Comparison of ENCODE assay signal across 8 cellular contexts in the genomic region with DNA sequence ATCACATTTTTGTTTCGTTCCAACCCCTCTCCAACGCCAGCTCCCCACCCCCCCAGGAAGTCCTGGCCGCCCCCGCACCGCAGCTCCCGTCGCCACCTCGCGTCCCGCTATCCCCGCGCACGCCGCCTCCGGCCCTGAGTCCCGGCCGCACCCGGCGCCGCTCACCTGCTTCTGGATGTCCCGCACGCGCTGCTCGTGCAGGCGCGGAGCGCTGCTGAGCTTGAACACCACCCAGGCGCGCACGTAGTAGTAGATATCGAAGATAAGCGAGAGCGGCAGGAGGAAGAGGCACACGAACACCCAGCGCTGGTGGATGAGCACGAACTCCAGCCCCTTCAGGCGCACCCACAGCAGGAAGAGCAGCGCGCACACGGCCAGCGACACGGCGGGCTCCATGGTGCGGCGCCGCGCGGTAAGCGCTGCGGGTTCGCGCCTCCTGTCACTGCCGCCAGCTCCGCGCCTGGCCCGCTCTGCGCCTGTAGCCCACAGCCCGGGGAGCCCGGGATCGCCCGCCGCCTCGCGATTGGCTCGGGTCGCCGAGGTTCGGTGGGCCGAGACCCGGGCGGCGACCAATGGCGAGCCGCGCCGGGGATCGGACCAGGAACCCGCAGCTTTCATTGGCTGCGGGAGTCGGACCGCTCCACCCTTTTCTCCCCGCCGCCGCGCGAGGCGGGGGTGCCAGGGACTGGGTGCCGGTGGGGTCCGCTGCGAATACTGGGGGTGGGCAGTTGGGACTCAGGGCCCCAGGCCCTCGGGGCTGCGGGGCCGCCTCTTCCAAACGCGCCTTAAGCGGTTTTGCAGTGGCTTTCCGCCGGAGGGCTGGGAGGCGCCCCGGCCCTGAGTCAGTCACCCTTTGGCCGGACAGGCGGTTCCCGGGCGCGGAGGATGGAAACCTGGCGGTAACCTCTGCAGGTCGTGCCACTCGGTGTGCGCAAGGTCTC. TPM values are rescaled to one million over a fixed set of nuclear protein-coding genes. Genes with fewer than 3 reads are reported as not detected.
A peak's percentile ranks its signal among the peaks of the same experiment; 100 is the strongest.
DNase-seq lines count a peak whose midpoint lies in the region; ATAC-seq and TF ChIP-seq lines count a peak whose summit lies in the region.

A gene with protein sequence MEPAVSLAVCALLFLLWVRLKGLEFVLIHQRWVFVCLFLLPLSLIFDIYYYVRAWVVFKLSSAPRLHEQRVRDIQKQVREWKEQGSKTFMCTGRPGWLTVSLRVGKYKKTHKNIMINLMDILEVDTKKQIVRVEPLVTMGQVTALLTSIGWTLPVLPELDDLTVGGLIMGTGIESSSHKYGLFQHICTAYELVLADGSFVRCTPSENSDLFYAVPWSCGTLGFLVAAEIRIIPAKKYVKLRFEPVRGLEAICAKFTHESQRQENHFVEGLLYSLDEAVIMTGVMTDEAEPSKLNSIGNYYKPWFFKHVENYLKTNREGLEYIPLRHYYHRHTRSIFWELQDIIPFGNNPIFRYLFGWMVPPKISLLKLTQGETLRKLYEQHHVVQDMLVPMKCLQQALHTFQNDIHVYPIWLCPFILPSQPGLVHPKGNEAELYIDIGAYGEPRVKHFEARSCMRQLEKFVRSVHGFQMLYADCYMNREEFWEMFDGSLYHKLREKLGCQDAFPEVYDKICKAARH (minus strand): TSS at position 472 of the 941 bp plus-strand sequence. CDS start 76 bp downstream, at position 396.

- peak within 1 kb of the TSS; percentile 89 for H3K27ac Mint-ChIP-seq in chondrocyte (ENCODE audit: unreplicated experiment)

- peaks cover 54% of the 10 kb centered on the region for H3K4me1 Mint-ChIP-seq in chondrocyte (ENCODE audit: low read depth)

- DNase-seq in AG04449 (ENCODE audit: low read depth, low spot score) = no peak
- peak; percentile 88 for DNase-seq in NCI-H226
- peak; percentile 56 for DNase-seq in activated CD4-positive, alpha-beta T cell treated with anti-CD3 and anti-CD28 coated beads for 1 hour
- no peak for DNase-seq in chondrocyte (ENCODE audit: low spot score)
- peak; percentile 78 for DNase-seq in kidney glomerular epithelial cell (lab: John Stamatoyannopoulos, UW)
- peak; percentile 34 to 78 (median 60) for DNase-seq in stimulated activated CD4-positive, alpha-beta T cell treated with anti-CD3 and anti-CD28 coated beads, Interleukin-1b, Interleukin-23, amount 100 ng/mL, for 24 hours (ENCODE audit: low read depth in 4 of 4, low spot score in 1 of 4)

- POLR2A ChIA-PET in AG04449 (lab: Yijun Ruan, JAX) = interaction anchor here (1.0 to 1.7 kb wide), 4 partner anchors 11 to 48 kb away, joined by 3 to 7 read pairs (median 4); no protein-coding TSS in a partner anchor

- H3K4me3 Mint-ChIP-seq in chondrocyte (ENCODE audit: unreplicated experiment) = peak within 1 kb of the TSS; percentile 95

- H3K9me3 Mint-ChIP-seq in chondrocyte (ENCODE audit: low read depth) = no peaks in the 10 kb centered on the region

- H3K27me3 Mint-ChIP-seq in chondrocyte (ENCODE audit: low read depth) = no peaks in the 10 kb centered on the region

- ATAC-seq in GM18868 (IDR thresholded peaks at IDR 0.05; ENCODE audit: unreplicated experiment) = peak; percentile 90
- peak; percentile 90 for ATAC-seq in HG03103 (IDR thresholded peaks at IDR 0.05; ENCODE audit: low read depth, unreplicated experiment)

- TF ChIP-seq CTCF in AG04449 (IDR thresholded peaks at IDR 0.05; ENCODE audit: insufficient read depth, low read length, missing control alignments) = no peak
- no peak for TF ChIP-seq CTCF in chondrocyte (IDR thresholded peaks at IDR 0.05)

- CTCF ChIA-PET in AG04449 (lab: Yijun Ruan, JAX) = interaction anchor here (0.6 to 2.7 kb wide), 11 partner anchors 10 to 135 kb away, joined by 3 to 17 read pairs (median 4); no protein-coding TSS in a partner anchor

- peaks cover 6% of the 10 kb centered on the region for H3K36me3 Mint-ChIP-seq in chondrocyte (ENCODE audit: low read depth)

- peak within 1 kb of the TSS; percentile 90 for H3K4me3 ChIP-seq in AG04449 (ENCODE audit: low read depth, low read length)

RNA-seq across cellular contexts. Expression of the gene that starts here (rescaled TPM):
- total RNA-seq in chondrocyte = 120 to 129 TPM (median 124 TPM) in 3 replicates

Comparison
In these comparisons a context has a peak if more than half of its experiments do, and no peak if none do; other contexts are left out.
1. DNase-seq: peak in NCI-H226 (single experiment), activated CD4-positive, alpha-beta T cell treated with anti-CD3 and anti-CD28 coated beads for 1 hour (single experiment), kidney glomerular epithelial cell (single experiment) and stimulated activated CD4-positive, alpha-beta T cell treated with anti-CD3 and anti-CD28 coated beads, Interleukin-1b, Interleukin-23, amount 100 ng/mL, for 24 hours (4 of 4); none in AG04449 (single experiment) and chondrocyte (single experiment).